Comparison of ENCODE assay signal across 21 cellular contexts in genomic region chr1:205084360-205084759, GRCh38. TPM values are rescaled to one million over a fixed set of nuclear protein-coding genes. Genes with fewer than 3 reads are reported as not detected.
DNase-seq lines count a peak whose midpoint lies in the region; ATAC-seq and TF ChIP-seq lines count a peak whose summit lies in the region.
"Had no signal": no experiment of that assay in that cellular context is flagged by ENCODE, and none has a peak within 500 bp of the region (broad histone marks: within the 10 kb centered on the region; RNA-seq: fewer than 3 reads in every experiment).

TMEM81 (minus strand) TSS chr1:205084460; CDS start chr1:205084320, 140 bp downstream.

- no peak within 1 kb of the TSS for H3K4me2 ChIP-seq in neural cell (ENCODE audit: low read length)
- H3K4me2 ChIP-seq: A549; BLaER1 treated with 17β-estradiol and CSF1 and Interleukin-3, amounts not matched to agents 10 nM and 100 nM had no signal

- no peaks in the 10 kb centered on the region for H3K79me2 ChIP-seq in neural cell (replicated peaks; ENCODE audit: insufficient read depth, low read length)

- no peak for TF ChIP-seq CTCF in neural cell (IDR thresholded peaks at IDR 0.05; ENCODE audit: poor library complexity, severe bottlenecking)

- no peaks in the 10 kb centered on the region for H3K27me3 ChIP-seq in CD4-positive, CD25-positive, alpha-beta regulatory T cell (ENCODE audit: control insufficient read depth, insufficient read depth, low read length)
- H3K27me3 ChIP-seq in neural cell (ENCODE audit: insufficient read depth, low read depth, low read length) = no peaks in the 10 kb centered on the region
- H3K27me3 ChIP-seq: BE2C; BLaER1 treated with 17β-estradiol and CSF1 and Interleukin-3, amounts not matched to agents 10 nM and 100 nM had no signal

- H3K9me3 Mint-ChIP-seq in activated naive CD4-positive, alpha-beta T cell treated with anti-CD3 and anti-CD28 coated beads, Interleukin-2, amount 50 U/mL, for 24 hours = no peaks in the 10 kb centered on the region
- no peaks in the 10 kb centered on the region for H3K9me3 Mint-ChIP-seq in CD4-positive, CD25-positive, alpha-beta regulatory T cell
- H3K9me3 Mint-ChIP-seq: CD14-positive monocyte; CD4-positive, alpha-beta memory T cell; HFFc6 had no signal

- no peak within 1 kb of the TSS for H3K9ac ChIP-seq in neural cell (ENCODE audit: low read length)
- H3K9ac ChIP-seq: BLaER1 treated with 17β-estradiol and CSF1 and Interleukin-3, amounts not matched to agents 10 nM and 100 nM had no signal

- peaks cover 49% of the 10 kb centered on the region for H3K36me3 ChIP-seq in CD4-positive, CD25-positive, alpha-beta regulatory T cell (ENCODE audit: control insufficient read depth, insufficient read depth, low read length)
- peaks cover 10% of the 10 kb centered on the region for H3K36me3 ChIP-seq in neural cell (ENCODE audit: insufficient read depth, low read length)

- no peaks in the 10 kb centered on the region for H3K4me1 ChIP-seq in CD4-positive, CD25-positive, alpha-beta regulatory T cell (ENCODE audit: control insufficient read depth, insufficient read depth, low read length, poor library complexity, severe bottlenecking)
- H3K4me1 ChIP-seq: A549; BE2C; BLaER1 treated with 17β-estradiol and CSF1 and Interleukin-3, amounts not matched to agents 10 nM and 100 nM; HAP-1 had no signal

- H3K9me3 ChIP-seq in CD4-positive, CD25-positive, alpha-beta regulatory T cell (ENCODE audit: control insufficient read depth in 2 of 2, low read length in 2 of 2) = no peaks in the 10 kb centered on the region
- no peaks in the 10 kb centered on the region for H3K9me3 ChIP-seq in neural cell (ENCODE audit: low read length)
- H3K9me3 ChIP-seq: A549; BE2C; BLaER1 treated with 17β-estradiol and CSF1 and Interleukin-3, amounts not matched to agents 10 nM and 100 nM; HAP-1 had no signal

- no peak for TF ChIP-seq RAD21 in neural cell (conservative IDR thresholded peaks at IDR 0.05)

- no peak for DNase-seq in activated naive CD4-positive, alpha-beta T cell treated with anti-CD3 and anti-CD28 coated beads, Interleukin-2, amount 50 U/mL, for 16 hours
- no peak for DNase-seq in CD4-positive, CD25-positive, alpha-beta regulatory T cell
- no peak for DNase-seq in G401 (ENCODE audit: low spot score)
- DNase-seq: 8988T; ACHN; AML-193; BE2C; Calu3; CD4-positive, alpha-beta memory T cell; COR-L47; DMS53; DMS79 treated with DMSO at 0.1 percent for 48 hours; GOT3; HFFc6 had no signal

- no peaks in the 10 kb centered on the region for H3K27me3 Mint-ChIP-seq in activated naive CD4-positive, alpha-beta T cell treated with anti-CD3 and anti-CD28 coated beads, Interleukin-2, amount 50 U/mL, for 24 hours
- no peaks in the 10 kb centered on the region for H3K27me3 Mint-ChIP-seq in CD4-positive, CD25-positive, alpha-beta regulatory T cell
- H3K27me3 Mint-ChIP-seq: CD4-positive, alpha-beta memory T cell had no signal

- no peaks in the 10 kb centered on the region for H3F3A ChIP-seq in neural cell (ENCODE audit: insufficient read depth, low read length, poor library complexity, severe bottlenecking)

- in situ Hi-C loops in G401 (cut with HindIII; ENCODE audit: low sequenced_read_pairs) = no loop called here

- no peaks in the 10 kb centered on the region for H4K20me1 ChIP-seq in neural cell (ENCODE audit: insufficient read depth)

- TF ChIP-seq EP300 in neural cell (conservative IDR thresholded peaks at IDR 0.05; ENCODE audit: poor library complexity, severe bottlenecking) = no peak

- H2AFZ ChIP-seq in neural cell (ENCODE audit: low read depth, low read length) = no peak within 1 kb of the TSS

- no peak for ATAC-seq in CD4-positive, CD25-positive, alpha-beta regulatory T cell (ENCODE audit: low read depth in 2 of 2)
- no peak for ATAC-seq in HG02623 (IDR thresholded peaks at IDR 0.05; ENCODE audit: unreplicated experiment)
- ATAC-seq: A549 had no signal

- H3K36me3 Mint-ChIP-seq in activated naive CD4-positive, alpha-beta T cell treated with anti-CD3 and anti-CD28 coated beads, Interleukin-2, amount 50 U/mL, for 24 hours = peaks cover 17% of the 10 kb centered on the region
- peaks cover 32% of the 10 kb centered on the region for H3K36me3 Mint-ChIP-seq in CD4-positive, CD25-positive, alpha-beta regulatory T cell

- H3K9me2 ChIP-seq in neural cell (ENCODE audit: insufficient read depth, low read length) = no peaks in the 10 kb centered on the region

- H3K4me3 Mint-ChIP-seq in activated naive CD4-positive, alpha-beta T cell treated with anti-CD3 and anti-CD28 coated beads, Interleukin-2, amount 50 U/mL, for 24 hours = no peak within 1 kb of the TSS
- H3K4me3 Mint-ChIP-seq in CD4-positive, CD25-positive, alpha-beta regulatory T cell = no peak within 1 kb of the TSS
- H3K4me3 Mint-ChIP-seq: CD14-positive monocyte; CD4-positive, alpha-beta memory T cell; HFFc6 had no signal

- H3K27ac Mint-ChIP-seq in activated naive CD4-positive, alpha-beta T cell treated with anti-CD3 and anti-CD28 coated beads, Interleukin-2, amount 50 U/mL, for 24 hours = peak within 1 kb of the TSS; percentile 30
- peak within 1 kb of the TSS in 2 of 3 donors; percentile 23 to 60 for H3K27ac Mint-ChIP-seq in CD4-positive, CD25-positive, alpha-beta regulatory T cell
- H3K27ac Mint-ChIP-seq: HFFc6 had no signal

- H3K4me3 ChIP-seq in CD4-positive, CD25-positive, alpha-beta regulatory T cell (ENCODE audit: low read depth, low read length) = no peak within 1 kb of the TSS
- no peak within 1 kb of the TSS for H3K4me3 ChIP-seq in neural cell (ENCODE audit: low read length)
- H3K4me3 ChIP-seq: A549; BLaER1 treated with 17β-estradiol and CSF1 and Interleukin-3, amounts not matched to agents 10 nM and 100 nM; HAP-1 had no signal

- no peaks in the 10 kb centered on the region for H3K4me1 Mint-ChIP-seq in activated naive CD4-positive, alpha-beta T cell treated with anti-CD3 and anti-CD28 coated beads, Interleukin-2, amount 50 U/mL, for 24 hours
- H3K4me1 Mint-ChIP-seq in CD4-positive, CD25-positive, alpha-beta regulatory T cell = no peaks in the 10 kb centered on the region
- H3K4me1 Mint-ChIP-seq: CD14-positive monocyte had no signal

- no peak within 1 kb of the TSS for H3K27ac ChIP-seq in CD4-positive, CD25-positive, alpha-beta regulatory T cell (ENCODE audit: insufficient read depth, low read length, poor library complexity, severe bottlenecking)
- no peak within 1 kb of the TSS for H3K27ac ChIP-seq in neural cell (ENCODE audit: low read length)
- H3K27ac ChIP-seq: A549; BLaER1 treated with 17β-estradiol and CSF1 and Interleukin-3, amounts not matched to agents 10 nM and 100 nM had no signal

TF ChIP-seq in neural cell, 6 proteins besides CTCF, POLR2A, EP300 and RAD21:
- TF ChIP-seq SMC3 (conservative IDR thresholded peaks at IDR 0.05; ENCODE audit: poor library complexity) (no peak), REST (IDR thresholded peaks at IDR 0.05; ENCODE audit: borderline replicate concordance) (no peak), TAF1 (IDR thresholded peaks at IDR 0.05; ENCODE audit: low read depth) (no peak), MXI1 (conservative IDR thresholded peaks at IDR 0.05; ENCODE audit: poor library complexity, severe bottlenecking) (no peak), POLR2AphosphoS5 (IDR thresholded peaks at IDR 0.05) (no peak), EZH2 (IDR thresholded peaks at IDR 0.05; ENCODE audit: borderline replicate concordance, insufficient read depth, low read length, poor library complexity, severe bottlenecking) (no peak)

RNA-seq across cellular contexts. Expression of gene TMEM81, which starts in this region (rescaled TPM):
- total RNA-seq in CD4-positive, CD25-positive, alpha-beta regulatory T cell = 3.4 TPM
- 1 to 10 TPM in 1 of 4 donors, under 1 TPM in 3; 0.54 to 1.1 (median 0.57) TPM for polyA plus RNA-seq in CD4-positive, CD25-positive, alpha-beta regulatory T cell
- 7.7 and 10.1 TPM in 2 replicates for polyA plus RNA-seq in neural cell
- polyA minus RNA-seq in neural cell = 3.7 and 6.1 TPM in 2 replicates
- 2.4 and 2.5 TPM in 2 replicates for total RNA-seq in G401 (2014; rRNA removed; shearing (Covaris generic))
